In genomic region chr11:117221775-117222517, GRCh38 we compare ENCODE assay signal across 9 cellular contexts. TPM values are rescaled to one million over a fixed set of nuclear protein-coding genes. Genes with fewer than 3 reads are reported as not detected.
DNase-seq lines count a peak whose midpoint lies in the region; ATAC-seq, FAIRE-seq and TF ChIP-seq lines count a peak whose summit lies in the region.
"Had no signal": no experiment of that assay in that cellular context is flagged by ENCODE, and none has a peak within 500 bp of the region (broad histone marks: within the 10 kb centered on the region; RNA-seq: fewer than 3 reads in every experiment).

No MANE protein-coding gene starts in this region.

- no peak overlapping the region for H2AFZ ChIP-seq in GM23248

- no peaks in the 10 kb centered on the region for H4K20me1 ChIP-seq in GM23248 (ENCODE audit: insufficient read depth)

- H3K4me1 ChIP-seq in GM23248 (ENCODE audit: insufficient read depth), result 0 out of 2 replicates have a peak, but pooled peaks cover 6% of the 10 kb centered on the region
- peaks cover 0 to 75% (median 7%) of the 10 kb centered on the region in 4 donors for H3K4me1 ChIP-seq in Peyer's patch
- peaks cover 56% of the 10 kb centered on the region for H3K4me1 ChIP-seq in skeletal muscle satellite cell (ENCODE audit: control insufficient read depth, insufficient read depth, low read length)

- DNase-seq in GM23248 (peak; percentile 54), Peyer's patch (peak in 2 of 3 donors; percentile 55 to 58), fibroblast of the aortic adventitia (ENCODE audit: low read depth) (peak; percentile 70), frontal cortex (ENCODE audit: low spot score in 2 of 2) (no peak), HuH-7.5 (ENCODE audit: low spot score) (no peak)

- TF ChIP-seq POLR2A in Peyer's patch (IDR thresholded peaks at IDR 0.05), result no peak

- H3K9ac ChIP-seq in GM23248, result no peak overlapping the region
- peak overlapping the region; percentile 51 for H3K9ac ChIP-seq in skeletal muscle satellite cell (ENCODE audit: low read depth, low read length)

- TF ChIP-seq CTCF in Peyer's patch (IDR thresholded peaks at IDR 0.05) (no peak), fibroblast of the aortic adventitia (IDR thresholded peaks at IDR 0.05; ENCODE audit: insufficient read depth, low read length) (no peak)

- H3K9me2 ChIP-seq in GM23248 (ENCODE audit: insufficient read depth), result no peaks in the 10 kb centered on the region

- H3K79me2 ChIP-seq in GM23248 (ENCODE audit: insufficient read depth), result no peaks in the 10 kb centered on the region

- H3K9me3 ChIP-seq in GM23248 (ENCODE audit: low read depth), result no peaks in the 10 kb centered on the region
- no peaks in the 10 kb centered on the region for H3K9me3 ChIP-seq in Peyer's patch
- H3K9me3 ChIP-seq in skeletal muscle satellite cell (replicated peaks; ENCODE audit: low read length), result no peaks in the 10 kb centered on the region

- peaks cover 5% of the 10 kb centered on the region; the same call in 1 of the 2 replicates for H3F3A ChIP-seq in GM23248 (ENCODE audit: insufficient read depth)

- no peak overlapping the region for H3K27ac ChIP-seq in GM23248
- H3K27ac ChIP-seq in Peyer's patch, result peak overlapping the region; percentile 49 to 86 (median 65)

- H3K4me2 ChIP-seq in GM23248 (ENCODE audit: unreplicated experiment) (no peak overlapping the region), skeletal muscle satellite cell (ENCODE audit: low read length) (peak overlapping the region; percentile 64)

- in situ Hi-C loops in GM23248 (cut with MboI), result no loop called here

- H3K36me3 ChIP-seq in GM23248 (ENCODE audit: low read depth), result peaks cover 44% of the 10 kb centered on the region; the same call in 1 of the 2 replicates
- peaks cover 0 to 63% (median 0%) of the 10 kb centered on the region in 3 donors for H3K36me3 ChIP-seq in Peyer's patch
- peaks cover 53% of the 10 kb centered on the region for H3K36me3 ChIP-seq in skeletal muscle satellite cell (ENCODE audit: insufficient read depth, low read length)

- FAIRE-seq in frontal cortex (lab: Jason Lieb, UNC), result no peak

- ATAC-seq in HG02981 (IDR thresholded peaks at IDR 0.05; ENCODE audit: unreplicated experiment) (no peak), HG03025 (IDR thresholded peaks at IDR 0.05; ENCODE audit: low FRiP score, unreplicated experiment) (no peak)
- ATAC-seq: Panc1 had no signal

- 66 to 75% methylated on average over 7 of the region's 7 CpGs for WGBS in GM23248 (ENCODE audit: low coverage in 1 of 2, low lambda C conversion rate in 2 of 2, missing lambda C conversion rate in 2 of 2), 2 experiments

- H3K4me3 ChIP-seq in GM23248, result no peak overlapping the region
- no peak overlapping the region for H3K4me3 ChIP-seq in Peyer's patch
- H3K4me3 ChIP-seq in fibroblast of the aortic adventitia (ENCODE audit: low read depth, low read length), result no peak overlapping the region
- peak overlapping the region; percentile 15 for H3K4me3 ChIP-seq in skeletal muscle satellite cell (ENCODE audit: low read length)

- H3K27me3 ChIP-seq in GM23248 (replicated peaks; ENCODE audit: insufficient read depth) (no peaks in the 10 kb centered on the region), Peyer's patch (no peaks in the 10 kb centered on the region), skeletal muscle satellite cell (ENCODE audit: control insufficient read depth, insufficient read depth, low read length) (no peaks in the 10 kb centered on the region)

RNA-seq across cellular contexts. Expression of gene PCSK7, which starts 9.9 kb away (rescaled TPM):
- 58.8 and 68.7 TPM in 2 replicates for total RNA-seq in GM23248 (2014; rRNA removed; shearing (Covaris generic))
- polyA plus RNA-seq in GM23248 (2016; fragmentation: Nextera tagmentation; extraction: Ambion mirVana), result 29.7 and 31.6 TPM in 2 replicates
- total RNA-seq in Peyer's patch (100 to 1,000 TPM; 136 to 244 (median 171) TPM), fibroblast of the aortic adventitia (ENCODE audit: low replicate concordance) (42.6 and 46.3 TPM in 2 replicates), frontal cortex (20.0 TPM)
- 48.7 and 52.6 TPM in 2 replicates for total RNA-seq in skeletal muscle satellite cell (2012; rRNA removed)

RNA-seq across cellular contexts. Expression of gene RNF214, which starts 10.5 kb away (rescaled TPM):
- 5.8 and 13.9 TPM in 2 replicates for total RNA-seq in GM23248 (2014; rRNA removed; shearing (Covaris generic))
- 11.3 and 12.6 TPM in 2 replicates for polyA plus RNA-seq in GM23248 (2016; fragmentation: Nextera tagmentation; extraction: Ambion mirVana)
- total RNA-seq in Peyer's patch (10 to 100 TPM; 10.2 to 32.2 (median 13.4) TPM), fibroblast of the aortic adventitia (ENCODE audit: low replicate concordance) (15.4 and 19.3 TPM in 2 replicates), frontal cortex (15.1 TPM)
- 6.6 and 7.4 TPM in 2 replicates for total RNA-seq in skeletal muscle satellite cell (2012; rRNA removed)

RNA-seq across cellular contexts. Expression of gene TAGLN, which starts 22.8 kb away (rescaled TPM):
- 2,401 and 2,613 TPM in 2 replicates for total RNA-seq in GM23248 (2014; rRNA removed; shearing (Covaris generic))
- polyA plus RNA-seq in GM23248 (2016; fragmentation: Nextera tagmentation; extraction: Ambion mirVana), result 1,454 and 1,484 TPM in 2 replicates
- 100 to 1,000 TPM; 110 to 361 (median 254) TPM for total RNA-seq in Peyer's patch
- total RNA-seq in fibroblast of the aortic adventitia (ENCODE audit: low replicate concordance), result 369 and 631 TPM in 2 replicates
- total RNA-seq in skeletal muscle satellite cell (2012; rRNA removed), result 22.3 and 325 TPM in 2 replicates
- total RNA-seq in frontal cortex, result 17.5 TPM

RNA-seq across cellular contexts. Expression of gene SIDT2, which starts 43.4 kb away (rescaled TPM):
- total RNA-seq in GM23248 (2014; rRNA removed; shearing (Covaris generic)), result 15.7 TPM in 2 replicates
- polyA plus RNA-seq in GM23248 (2016; fragmentation: Nextera tagmentation; extraction: Ambion mirVana), result 11.6 and 13.1 TPM in 2 replicates
- total RNA-seq in Peyer's patch (100 to 1,000 TPM in 3 of 4 donors, 10 to 100 TPM in 1; 69.3 to 201 (median 162) TPM), fibroblast of the aortic adventitia (ENCODE audit: low replicate concordance) (8.6 and 12.9 TPM in 2 replicates), frontal cortex (9.4 TPM)
- 7.4 and 9.2 TPM in 2 replicates for total RNA-seq in skeletal muscle satellite cell (2012; rRNA removed)

Comparison
In these comparisons a context has a peak if more than half of its experiments do, and no peak if none do; other contexts are left out.
1. DNase-seq: peak in GM23248 (single experiment), Peyer's patch (2 of 3) and fibroblast of the aortic adventitia (single experiment); none in frontal cortex (0 of 2) and HuH-7.5 (single experiment).